Comparison of ENCODE assay signal across 12 cellular contexts in genomic region chr11:10908215-10908990, GRCh38. TPM values are rescaled to one million over a fixed set of nuclear protein-coding genes. Genes with fewer than 3 reads are reported as not detected.
DNase-seq lines count a peak whose midpoint lies in the region; ATAC-seq and TF ChIP-seq lines count a peak whose summit lies in the region.
"Had no signal": no experiment of that assay in that cellular context is flagged by ENCODE, and none has a peak within 500 bp of the region (broad histone marks: within the 10 kb centered on the region; RNA-seq: fewer than 3 reads in every experiment).

No MANE protein-coding gene starts in this region.

- H3K4me2 ChIP-seq in fibroblast of lung (ENCODE audit: extremely low read depth, insufficient read depth, low read length), result no peak overlapping the region

- peaks cover 4% of the 10 kb centered on the region for H3K27me3 Mint-ChIP-seq in activated CD4-positive, alpha-beta T cell treated with anti-CD3 and anti-CD28 coated beads for 36 hours
- peaks cover 7% of the 10 kb centered on the region for H3K27me3 Mint-ChIP-seq in activated CD4-positive, alpha-beta T cell treated with anti-CD3 and anti-CD28 coated beads, Interleukin-2, amount 10 ng/mL, durations not matched to agents 7 days and 5 days

- no peak overlapping the region for H3K9ac ChIP-seq in fibroblast of lung (ENCODE audit: insufficient read depth, low read length)

- no peaks in the 10 kb centered on the region for H3K36me3 ChIP-seq in Panc1 (ENCODE audit: control insufficient read depth, insufficient read depth, low read length)
- no peaks in the 10 kb centered on the region for H3K36me3 ChIP-seq in fibroblast of lung (ENCODE audit: control insufficient read depth, insufficient read depth, low read length)
- H3K36me3 ChIP-seq: esophagus muscularis mucosa had no signal

- H4K20me1 ChIP-seq in fibroblast of lung (ENCODE audit: control insufficient read depth, extremely low read depth, insufficient read depth, low read length), result no peaks in the 10 kb centered on the region

- H3K79me2 ChIP-seq in fibroblast of lung (ENCODE audit: control insufficient read depth, insufficient read depth, low read length), result no peaks in the 10 kb centered on the region

- ATAC-seq in Panc1 (no peak), HG02759 (IDR thresholded peaks at IDR 0.05; ENCODE audit: unreplicated experiment) (no peak)
- no peak for ATAC-seq in activated CD4-positive, alpha-beta T cell treated with anti-CD3 and anti-CD28 coated beads for 36 hours

- H3K27ac Mint-ChIP-seq in activated CD4-positive, alpha-beta T cell treated with anti-CD3 and anti-CD28 coated beads for 36 hours, result no peak overlapping the region
- H3K27ac Mint-ChIP-seq in activated CD4-positive, alpha-beta T cell treated with anti-CD3 and anti-CD28 coated beads, Interleukin-2, amount 10 ng/mL, durations not matched to agents 7 days and 5 days, result no peak overlapping the region

- DNase-seq in GM04504 (ENCODE audit: low read depth) (peak; percentile 89), Panc1 (ENCODE audit: low read depth, low spot score) (no peak), fibroblast of lung (ENCODE audit: low read depth in 2 of 2) (peak; percentile 84 to 98), renal cortical epithelial cell (ENCODE audit: low read depth) (peak; percentile 88), GM13976 (ENCODE audit: low spot score) (no peak)
- no peak for DNase-seq in activated CD4-positive, alpha-beta T cell treated with anti-CD3 and anti-CD28 coated beads for 36 hours
- no peak for DNase-seq in activated CD4-positive, alpha-beta T cell treated with anti-CD3 and anti-CD28 coated beads, Interleukin-2, amount 10 ng/mL, durations not matched to agents 7 days and 5 days
- DNase-seq: activated CD8-positive, alpha-beta memory T cell treated with anti-CD3 and anti-CD28 coated beads for 24 hours; NCI-H446 treated with DMSO at 0.1 percent for 48 hours; stimulated activated naive CD4-positive, alpha-beta T cell had no signal

- TF ChIP-seq CTCF in Panc1 (IDR thresholded peaks at IDR 0.05) (no peak), fibroblast of lung (conservative IDR thresholded peaks at IDR 0.05 in 1 of 2, IDR thresholded peaks at IDR 0.05 in 1 of 2; ENCODE audit: low read depth in 1 of 2, low read length in 2 of 2) (no peak), GM13976 (IDR thresholded peaks at IDR 0.05; ENCODE audit: borderline replicate concordance, control extremely low read depth, extremely low read depth, insufficient read depth, missing control alignments) (no peak)

- in situ Hi-C loops in Panc1 (cut with HindIII; ENCODE audit: low pct_unique_long_range_greater_than_20kb, low sequenced_read_pairs) (no loop called here), GM13976 (cut with MboI; ENCODE audit: low sequenced_read_pairs, unreplicated experiment) (no loop called here)

- no peaks in the 10 kb centered on the region for H3K9me3 ChIP-seq in Panc1 (ENCODE audit: control insufficient read depth, insufficient read depth, low read depth, low read length)
- no peaks in the 10 kb centered on the region for H3K9me3 ChIP-seq in fibroblast of lung (ENCODE audit: control insufficient read depth, insufficient read depth, low read depth, low read length)
- H3K9me3 ChIP-seq: esophagus muscularis mucosa had no signal

- no TSS peak for BruUV-seq in Panc1 (replicated peaks; lab: Mats Ljungman, UMichigan)

- no peak overlapping the region for H2AFZ ChIP-seq in fibroblast of lung (ENCODE audit: low read length)

- no peak overlapping the region for H3K4me3 Mint-ChIP-seq in activated CD4-positive, alpha-beta T cell treated with anti-CD3 and anti-CD28 coated beads for 36 hours
- H3K4me3 Mint-ChIP-seq in activated CD4-positive, alpha-beta T cell treated with anti-CD3 and anti-CD28 coated beads, Interleukin-2, amount 10 ng/mL, durations not matched to agents 7 days and 5 days, result no peak overlapping the region

- POLR2A ChIA-PET in Panc1 (lab: Charles Lee), result interaction anchor here (0.6 kb wide), 1 partner anchor 1049 kb away, joined by 3 read pairs; no protein-coding TSS in a partner anchor
- POLR2A ChIA-PET in activated CD4-positive, alpha-beta T cell treated with anti-CD3 and anti-CD28 coated beads for 36 hours (lab: Charles Lee), result interaction anchor here (0.7 kb wide), 1 partner anchor 457 kb away, joined by 3 read pairs; no protein-coding TSS in a partner anchor
- POLR2A ChIA-PET in activated CD4-positive, alpha-beta T cell treated with anti-CD3 and anti-CD28 coated beads, Interleukin-2, amount 10 ng/mL, durations not matched to agents 7 days and 5 days (lab: Charles Lee), result no interaction called here

- H3K4me1 ChIP-seq in Panc1 (ENCODE audit: control insufficient read depth, insufficient read depth, low read length), result peaks cover 20% of the 10 kb centered on the region; the same call in 1 of the 2 replicates
- peaks cover 28% of the 10 kb centered on the region for H3K4me1 ChIP-seq in fibroblast of lung (ENCODE audit: control insufficient read depth, extremely low read depth, insufficient read depth, low read length)

- no peaks in the 10 kb centered on the region for H3K9me3 Mint-ChIP-seq in activated CD4-positive, alpha-beta T cell treated with anti-CD3 and anti-CD28 coated beads for 36 hours (ENCODE audit: low read depth)
- H3K9me3 Mint-ChIP-seq in activated CD4-positive, alpha-beta T cell treated with anti-CD3 and anti-CD28 coated beads, Interleukin-2, amount 10 ng/mL, durations not matched to agents 7 days and 5 days, result no peaks in the 10 kb centered on the region

- CTCF ChIA-PET in Panc1 (lab: Charles Lee), result no interaction called here
- CTCF ChIA-PET in activated CD4-positive, alpha-beta T cell treated with anti-CD3 and anti-CD28 coated beads for 36 hours (lab: Charles Lee), result interaction anchor here (0.5 to 1.2 kb wide), 4 partner anchors 25 to 269 kb away, joined by 3 read pairs; no protein-coding TSS in a partner anchor
- CTCF ChIA-PET in activated CD4-positive, alpha-beta T cell treated with anti-CD3 and anti-CD28 coated beads, Interleukin-2, amount 10 ng/mL, durations not matched to agents 7 days and 5 days (lab: Charles Lee), result no interaction called here

- intact Hi-C loops in Panc1 (cut with micrococcal nuclease; ENCODE audit: unreplicated experiment), result no loop called here
- intact Hi-C loops in activated CD4-positive, alpha-beta T cell treated with anti-CD3 and anti-CD28 coated beads for 36 hours (cut with DNase I, micrococcal nuclease), result no loop called here

- H3K27me3 ChIP-seq in Panc1 (ENCODE audit: control insufficient read depth, insufficient read depth, low read length), result no peaks in the 10 kb centered on the region
- no peaks in the 10 kb centered on the region for H3K27me3 ChIP-seq in fibroblast of lung (ENCODE audit: control insufficient read depth, insufficient read depth, low read length)
- H3K27me3 ChIP-seq: esophagus muscularis mucosa had no signal

- H3K4me1 Mint-ChIP-seq in activated CD4-positive, alpha-beta T cell treated with anti-CD3 and anti-CD28 coated beads for 36 hours, result no peaks in the 10 kb centered on the region
- H3K4me1 Mint-ChIP-seq in activated CD4-positive, alpha-beta T cell treated with anti-CD3 and anti-CD28 coated beads, Interleukin-2, amount 10 ng/mL, durations not matched to agents 7 days and 5 days, result no peaks in the 10 kb centered on the region

- H3K36me3 Mint-ChIP-seq in activated CD4-positive, alpha-beta T cell treated with anti-CD3 and anti-CD28 coated beads for 36 hours (ENCODE audit: low read depth), result no peaks in the 10 kb centered on the region
- H3K36me3 Mint-ChIP-seq in activated CD4-positive, alpha-beta T cell treated with anti-CD3 and anti-CD28 coated beads, Interleukin-2, amount 10 ng/mL, durations not matched to agents 7 days and 5 days (ENCODE audit: low read depth), result no peaks in the 10 kb centered on the region

- H3K4me3 ChIP-seq in Panc1 (ENCODE audit: low read depth in 2 of 2, low read length in 2 of 2), result no peak overlapping the region
- no peak overlapping the region for H3K4me3 ChIP-seq in fibroblast of lung (replicated peaks in 1 of 4; ENCODE audit: control extremely low read depth in 1 of 4, insufficient read depth in 1 of 4, low read depth in 3 of 4, low read length in 4 of 4)
- H3K4me3 ChIP-seq: esophagus muscularis mucosa had no signal

- H3K27ac ChIP-seq in Panc1 (ENCODE audit: low read length), result peak overlapping the region; percentile 75
- H3K27ac ChIP-seq in fibroblast of lung (ENCODE audit: insufficient read depth, low read length), result peak overlapping the region; percentile 26
- H3K27ac ChIP-seq: esophagus muscularis mucosa had no signal

RNA-seq across cellular contexts. Expression of gene ZBED5, which starts 50.5 kb away (rescaled TPM):
- total RNA-seq in Panc1 (2021; ENCODE audit: unreplicated experiment), result 114 TPM
- polyA plus RNA-seq in Panc1 (2012; ENCODE audit: insufficient read length), result 59.1 TPM
- total RNA-seq in fibroblast of lung, result 22.6 and 29.4 TPM in 2 replicates
- 54.2 and 61.3 TPM in 2 replicates for polyA plus RNA-seq in fibroblast of lung
- polyA plus RNA-seq in fibroblast of lung (2012), result 22.2 and 30.6 TPM in 2 replicates
- 278 and 351 TPM in 2 replicates for polyA minus RNA-seq in fibroblast of lung (ENCODE audit: low replicate concordance)
- total RNA-seq in renal cortical epithelial cell, result 16.3 and 32.8 TPM in 2 replicates
- 10 to 100 TPM; 34.1 to 44.3 TPM for total RNA-seq in activated CD4-positive, alpha-beta T cell treated with anti-CD3 and anti-CD28 coated beads for 36 hours
- total RNA-seq in activated CD4-positive, alpha-beta T cell treated with anti-CD3 and anti-CD28 coated beads, Interleukin-2, amount 10 ng/mL, durations not matched to agents 7 days and 5 days, result 10 to 100 TPM; 57.1 to 57.5 TPM

Comparison
In these comparisons a context has a peak if more than half of its experiments do, and no peak if none do; other contexts are left out.
1. DNase-seq: peak in GM04504 (single experiment), fibroblast of lung (2 of 2) and renal cortical epithelial cell (single experiment); none in Panc1 (single experiment), activated CD4-positive, alpha-beta T cell treated with anti-CD3 and anti-CD28 coated beads for 36 hours (single experiment), GM13976 (single experiment) and activated CD4-positive, alpha-beta T cell treated with anti-CD3 and anti-CD28 coated beads, Interleukin-2, amount 10 ng/mL, durations not matched to agents 7 days and 5 days (single experiment).